1 cellular context compared by ENCODE assay signal in genomic region chr2:27177441-27178351, GRCh38.
TF ChIP-seq lines count a peak whose summit lies in the region.

No MANE protein-coding gene starts in this region.

TF ChIP-seq in HepG2, 621 proteins besides CTCF, POLR2A, EP300 and RAD21 (continued from another document and continues in another):
- TF ChIP-seq ZNF710 (CRISPR knock-in tag; IDR thresholded peaks at IDR 0.05; ENCODE audit: borderline replicate concordance) (peak; percentile 90; the same call in 1 of the 2 replicates), ATF2 (CRISPR knock-in tag; IDR thresholded peaks at IDR 0.05) (peak; percentile 79), PATZ1 (CRISPR knock-in tag; IDR thresholded peaks at IDR 0.05) (peak; percentile 70), ASH2L (IDR thresholded peaks at IDR 0.05; ENCODE audit: insufficient read length, low read depth, low read length) (peak; percentile 96), ZNF337 (CRISPR knock-in tag; IDR thresholded peaks at IDR 0.05; ENCODE audit: borderline replicate concordance, low read depth) (no peak), ZNF549 (CRISPR knock-in tag; IDR thresholded peaks at IDR 0.05) (no peak), ZNF136 (CRISPR knock-in tag; IDR thresholded peaks at IDR 0.05; ENCODE audit: low read depth) (peak; percentile 88; the same call in 1 of the 2 replicates), ZFP36 (IDR thresholded peaks at IDR 0.05; ENCODE audit: borderline replicate concordance, low read depth, low read length, partially characterized antibody) (no peak), ZFYVE20 (CRISPR knock-in tag; IDR thresholded peaks at IDR 0.05; ENCODE audit: borderline replicate concordance, low read depth) (no peak), SOX13 (IDR thresholded peaks at IDR 0.05) (peak; percentile 94), SOX13 (CRISPR knock-in tag; conservative IDR thresholded peaks at IDR 0.05 in 1 of 2, IDR thresholded peaks at IDR 0.05 in 1 of 2) (peak in 1 of 2 experiments; percentile 98; a peak in 2 of 4 replicates), NCOA1 (CRISPR knock-in tag; IDR thresholded peaks at IDR 0.05) (peak; percentile 92; the same call in 1 of the 2 replicates), MTA1 (CRISPR knock-in tag; IDR thresholded peaks at IDR 0.05; ENCODE audit: borderline replicate concordance) (peak; percentile 74; the same call in 1 of the 2 replicates), ATF1 (CRISPR knock-in tag; IDR thresholded peaks at IDR 0.05) (peak; percentile 82; the same call in 1 of the 2 replicates), IRF2 (CRISPR knock-in tag; IDR thresholded peaks at IDR 0.05) (peak; percentile 29; the same call in 1 of the 2 replicates), U2AF1 (optimal IDR thresholded peaks at IDR 0.05; ENCODE audit: low read depth, low read length) (no peak), CENPBD1 (CRISPR knock-in tag; IDR thresholded peaks at IDR 0.05; ENCODE audit: borderline replicate concordance, low read depth) (no peak), SOX6 (IDR thresholded peaks at IDR 0.05) (no peak), SOX6 (CRISPR knock-in tag; IDR thresholded peaks at IDR 0.05) (peak; percentile 99), MAX (IDR thresholded peaks at IDR 0.05) (peak; percentile 92), NBN (conservative IDR thresholded peaks at IDR 0.05) (no peak), PRPF4 (IDR thresholded peaks at IDR 0.05; ENCODE audit: low read depth, low read length, poor library complexity, severe bottlenecking) (no peak), HDAC2 (CRISPR knock-in tag; IDR thresholded peaks at IDR 0.05) (peak; percentile 81), YY1 (IDR thresholded peaks at IDR 0.05; ENCODE audit: insufficient read depth, insufficient replicate concordance, low read depth, low read length) (peak; percentile 22), NPAS2 (CRISPR knock-in tag; IDR thresholded peaks at IDR 0.05; ENCODE audit: borderline replicate concordance) (no peak), SUZ12 (IDR thresholded peaks at IDR 0.05; ENCODE audit: low read depth, low read length) (no peak), ZSCAN12 (CRISPR knock-in tag; IDR thresholded peaks at IDR 0.05) (no peak), NCOA2 (CRISPR knock-in tag; IDR thresholded peaks at IDR 0.05) (peak; percentile 99), ZNF574 (CRISPR knock-in tag; IDR thresholded peaks at IDR 0.05) (peak; percentile 67; the same call in 1 of the 2 replicates), ZNF30 (CRISPR knock-in tag; IDR thresholded peaks at IDR 0.05) (no peak), KIAA2018 (CRISPR knock-in tag; IDR thresholded peaks at IDR 0.05; ENCODE audit: borderline replicate concordance) (0 out of 2 replicates have a peak, but pooled peaks have one; percentile 67), LRRFIP1 (CRISPR knock-in tag; conservative IDR thresholded peaks at IDR 0.05) (no peak), ZNF34 (CRISPR knock-in tag; IDR thresholded peaks at IDR 0.05; ENCODE audit: borderline replicate concordance) (no peak), FOXA3 (CRISPR knock-in tag; IDR thresholded peaks at IDR 0.05) (peak; percentile 92), ZNF230 (CRISPR knock-in tag; IDR thresholded peaks at IDR 0.05) (no peak), RBAK (CRISPR knock-in tag; IDR thresholded peaks at IDR 0.05) (no peak), NFATC3 (CRISPR knock-in tag; IDR thresholded peaks at IDR 0.05) (no peak), MTA3 (CRISPR knock-in tag; IDR thresholded peaks at IDR 0.05) (no peak), CHCHD3 (CRISPR knock-in tag; IDR thresholded peaks at IDR 0.05) (no peak), HDAC1 (CRISPR knock-in tag; IDR thresholded peaks at IDR 0.05) (peak; percentile 74), YEATS2 (CRISPR knock-in tag; IDR thresholded peaks at IDR 0.05; ENCODE audit: borderline replicate concordance) (0 out of 2 replicates have a peak, but pooled peaks have one; percentile 25), ZNF784 (CRISPR knock-in tag; IDR thresholded peaks at IDR 0.05; ENCODE audit: borderline replicate concordance) (0 out of 2 replicates have a peak, but pooled peaks have one; percentile 7), ZFP41 (CRISPR knock-in tag; IDR thresholded peaks at IDR 0.05; ENCODE audit: borderline replicate concordance) (peak; percentile 79; the same call in 1 of the 2 replicates)
